Comparison of ENCODE assay signal across 19 cellular contexts in genomic region chr1:244011251-244011650, GRCh38. TPM values are rescaled to one million over a fixed set of nuclear protein-coding genes. Genes with fewer than 3 reads are reported as not detected.
DNase-seq lines count a peak whose midpoint lies in the region; ATAC-seq, FAIRE-seq and TF ChIP-seq lines count a peak whose summit lies in the region.
"Had no signal": no experiment of that assay in that cellular context is flagged by ENCODE, and none has a peak within 500 bp of the region (broad histone marks: within the 10 kb centered on the region; RNA-seq: fewer than 3 reads in every experiment).

No MANE protein-coding gene starts in this region.

- H3K4me3 ChIP-seq in H1 (ENCODE audit: extremely low read depth in 1 of 4, insufficient read depth in 2 of 4, low read depth in 3 of 4, low read length in 4 of 4), result no peak overlapping the region

- peak; percentile 21 for DNase-seq in NCI-H69 (lab: John Stamatoyannopoulos, UW)
- DNase-seq in H1 (ENCODE audit: low read depth in 1 of 2, low spot score in 2 of 2), result no peak
- DNase-seq in medulla oblongata (ENCODE audit: extremely low spot score), result peak; percentile 51
- DNase-seq in stimulated activated naive CD4-positive, alpha-beta T cell (lab: John Stamatoyannopoulos, UW), result no peak
- DNase-seq in activated CD8-positive, alpha-beta T cell treated with anti-CD3 and anti-CD28 coated beads for 36 hours, result no peak
- DNase-seq: activated B cell treated with CpG ODN at 0.5 μM for 24 hours; activated naive CD8-positive, alpha-beta T cell treated with anti-CD3 and anti-CD28 coated beads, Interleukin-2, amount 10 ng/mL, durations not matched to agents 7 days and 5 days; DMS 273 treated with DMSO at 0.1 percent for 48 hours; effector CD8-positive, alpha-beta T cell; GF-D8; HFFc6; Karpas-422; NCI-H1092 treated with DMSO at 0.1 percent for 48 hours; stimulated activated CD4-positive, alpha-beta T cell treated with anti-CD3 and anti-CD28 coated beads, Interleukin-4, amount 100 ng/mL, for 24 hours had no signal

- H3K23ac ChIP-seq in H1 (ENCODE audit: insufficient read length), result no peak overlapping the region

- no peaks in the 10 kb centered on the region for H3K79me1 ChIP-seq in H1 (ENCODE audit: low read depth, low read length)

- H4K8ac ChIP-seq in H1 (ENCODE audit: extremely low read depth, insufficient read depth, low read length), result no peak overlapping the region

- no peak overlapping the region for H4K5ac ChIP-seq in H1 (ENCODE audit: insufficient read length, low read depth, low read length)

- no peak overlapping the region for H2AFZ ChIP-seq in H1 (ENCODE audit: low read length)

- no peaks in the 10 kb centered on the region for H3K79me2 ChIP-seq in H1 (ENCODE audit: control insufficient read depth in 1 of 2, insufficient read depth in 2 of 2, low read length in 2 of 2)

- H3K9ac ChIP-seq in H1 (replicated peaks in 1 of 4; ENCODE audit: extremely low read depth in 1 of 4, low read depth in 3 of 4, low read length in 3 of 4), result no peak overlapping the region

- no peaks in the 10 kb centered on the region for H3K36me3 Mint-ChIP-seq in activated CD8-positive, alpha-beta T cell treated with anti-CD3 and anti-CD28 coated beads for 36 hours (ENCODE audit: low read depth)
- H3K36me3 Mint-ChIP-seq: activated naive CD8-positive, alpha-beta T cell treated with anti-CD3 and anti-CD28 coated beads, Interleukin-2, amount 10 ng/mL, durations not matched to agents 7 days and 5 days had no signal

- no peak overlapping the region for H3K18ac ChIP-seq in H1 (ENCODE audit: extremely low read depth, low read length)

- no peak overlapping the region for H3K4me3 Mint-ChIP-seq in activated CD8-positive, alpha-beta T cell treated with anti-CD3 and anti-CD28 coated beads for 36 hours
- H3K4me3 Mint-ChIP-seq: activated B cell treated with CpG ODN at 0.5 μM for 24 hours; activated naive CD8-positive, alpha-beta T cell treated with anti-CD3 and anti-CD28 coated beads, Interleukin-2, amount 10 ng/mL, durations not matched to agents 7 days and 5 days; HFFc6; T-helper 2 cell treated with Interferon-gamma antibody and Interleukin-4, amounts not matched to agents 5 μg/mL and 100 μg/mL, for 36 hours had no signal

- H3K4me1 Mint-ChIP-seq in activated CD8-positive, alpha-beta T cell treated with anti-CD3 and anti-CD28 coated beads for 36 hours (ENCODE audit: low read depth), result peaks cover 6% of the 10 kb centered on the region
- H3K4me1 Mint-ChIP-seq: activated B cell treated with CpG ODN at 0.5 μM for 24 hours; activated naive CD8-positive, alpha-beta T cell treated with anti-CD3 and anti-CD28 coated beads, Interleukin-2, amount 10 ng/mL, durations not matched to agents 7 days and 5 days had no signal

- no peak for TF ChIP-seq RAD21 in H1 (IDR thresholded peaks at IDR 0.05 in 1 of 2, conservative IDR thresholded peaks at IDR 0.05 in 1 of 2; ENCODE audit: low read depth in 2 of 2, low read length in 2 of 2)

- ATAC-seq in GM21786 (IDR thresholded peaks at IDR 0.05; ENCODE audit: unreplicated experiment), result no peak
- no peak for ATAC-seq in activated CD8-positive, alpha-beta T cell treated with anti-CD3 and anti-CD28 coated beads for 36 hours
- ATAC-seq in GM18517 (IDR thresholded peaks at IDR 0.05; ENCODE audit: unreplicated experiment), result no peak

- TF ChIP-seq POLR2A in H1 (IDR thresholded peaks at IDR 0.05; ENCODE audit: control extremely low read depth in 1 of 2, low read depth in 2 of 2, low read length in 2 of 2), result no peak

- no peak overlapping the region for H2AK5ac ChIP-seq in H1 (ENCODE audit: low read depth, low read length)

- FAIRE-seq in H1 (lab: Jason Lieb, UNC), result no peak
- FAIRE-seq: GM12891 had no signal

- H3K36me3 ChIP-seq in H1 (ENCODE audit: control insufficient read depth in 2 of 4, insufficient read depth in 4 of 4, low read length in 3 of 4), result no peaks in the 10 kb centered on the region

- CTCF ChIA-PET in H1 (lab: Charles Lee; ENCODE audit: partially characterized antibody), result interaction anchor here (0.9 to 1.2 kb wide), 3 partner anchors 13 to 261 kb away, joined by 3 to 4 read pairs (median 4); no protein-coding TSS in a partner anchor
- CTCF ChIA-PET in activated CD8-positive, alpha-beta T cell treated with anti-CD3 and anti-CD28 coated beads for 36 hours (lab: Charles Lee), result interaction anchor here (1.1 kb wide), 1 partner anchor 261 kb away, joined by 3 read pairs; no protein-coding TSS in a partner anchor

- no peaks in the 10 kb centered on the region for H3K23me2 ChIP-seq in H1 (ENCODE audit: low read depth, low read length)

- H3K9me3 ChIP-seq in H1 (ENCODE audit: insufficient read depth in 2 of 2, low read depth in 1 of 2, low read length in 1 of 2), result no peaks in the 10 kb centered on the region

- TF ChIP-seq EP300 in H1 (IDR thresholded peaks at IDR 0.05; ENCODE audit: borderline replicate concordance in 1 of 2, low read depth in 2 of 2, low read length in 2 of 2), result no peak

- no peak overlapping the region for H2BK5ac ChIP-seq in H1 (ENCODE audit: low read depth, low read length)

- H3K27ac ChIP-seq in H1 (ENCODE audit: low read depth, low read length), result no peak overlapping the region
- H3K27ac ChIP-seq: C4-2B had no signal

- intact Hi-C loops in activated CD8-positive, alpha-beta T cell treated with anti-CD3 and anti-CD28 coated beads for 36 hours (cut with micrococcal nuclease), result no loop called here

- H3K9me3 Mint-ChIP-seq in activated CD8-positive, alpha-beta T cell treated with anti-CD3 and anti-CD28 coated beads for 36 hours, result no peaks in the 10 kb centered on the region
- H3K9me3 Mint-ChIP-seq: activated B cell treated with CpG ODN at 0.5 μM for 24 hours; activated naive CD8-positive, alpha-beta T cell treated with anti-CD3 and anti-CD28 coated beads, Interleukin-2, amount 10 ng/mL, durations not matched to agents 7 days and 5 days; HFFc6; T-helper 2 cell treated with Interferon-gamma antibody and Interleukin-4, amounts not matched to agents 5 μg/mL and 100 μg/mL, for 36 hours had no signal

- no peak overlapping the region for H2BK20ac ChIP-seq in H1 (ENCODE audit: low read length)

- peak overlapping the region; percentile 21; a peak in 3 of 4 replicates for H3K4me2 ChIP-seq in H1 (ENCODE audit: insufficient read depth in 1 of 2, low read depth in 2 of 2, low read length in 2 of 2)

- H3K27me3 ChIP-seq in H1 (replicated peaks in 1 of 4; ENCODE audit: control insufficient read depth in 3 of 4, extremely low read depth in 1 of 4, insufficient read depth in 3 of 4, low read length in 3 of 4), result no peaks in the 10 kb centered on the region

- no peaks in the 10 kb centered on the region for H3K27me3 Mint-ChIP-seq in activated CD8-positive, alpha-beta T cell treated with anti-CD3 and anti-CD28 coated beads for 36 hours

- H3K14ac ChIP-seq in H1 (ENCODE audit: insufficient read length), result no peak overlapping the region

- H3K56ac ChIP-seq in H1 (replicated peaks; ENCODE audit: insufficient read length, low read depth, low read length), result no peak overlapping the region

- H4K91ac ChIP-seq in H1 (replicated peaks; ENCODE audit: insufficient read length, low read length), result no peak overlapping the region

- no peak for TF ChIP-seq CTCF in H1 (IDR thresholded peaks at IDR 0.05; ENCODE audit: control extremely low read depth in 1 of 3, insufficient read depth in 1 of 3, low read depth in 1 of 3, low read length in 3 of 3)
- no peak for TF ChIP-seq CTCF in activated CD8-positive, alpha-beta T cell treated with anti-CD3 and anti-CD28 coated beads for 36 hours (IDR thresholded peaks at IDR 0.05)

- H4K20me1 ChIP-seq in H1 (replicated peaks in 1 of 2; ENCODE audit: control insufficient read depth in 1 of 2, insufficient read depth in 2 of 2, low read length in 2 of 2), result no peaks in the 10 kb centered on the region

- H3K27ac Mint-ChIP-seq in activated CD8-positive, alpha-beta T cell treated with anti-CD3 and anti-CD28 coated beads for 36 hours, result no peak overlapping the region
- H3K27ac Mint-ChIP-seq: activated B cell treated with CpG ODN at 0.5 μM for 24 hours; activated naive CD8-positive, alpha-beta T cell treated with anti-CD3 and anti-CD28 coated beads, Interleukin-2, amount 10 ng/mL, durations not matched to agents 7 days and 5 days; HFFc6; T-helper 2 cell treated with Interferon-gamma antibody and Interleukin-4, amounts not matched to agents 5 μg/mL and 100 μg/mL, for 36 hours had no signal

- no peak overlapping the region for H2BK120ac ChIP-seq in H1 (replicated peaks; ENCODE audit: low read depth, low read length)

- H3K4ac ChIP-seq in H1 (replicated peaks; ENCODE audit: insufficient read length, low read depth, low read length), result no peak overlapping the region

- POLR2A ChIA-PET in H1 (lab: Charles Lee; ENCODE audit: partially characterized antibody), result no interaction called here
- POLR2A ChIA-PET in activated CD8-positive, alpha-beta T cell treated with anti-CD3 and anti-CD28 coated beads for 36 hours (lab: Charles Lee), result no interaction called here

- H2BK12ac ChIP-seq in H1 (ENCODE audit: low read depth, low read length), result no peak overlapping the region

- H3K4me1 ChIP-seq in H1 (replicated peaks in 1 of 4; ENCODE audit: control insufficient read depth in 3 of 4, insufficient read depth in 4 of 4, low read length in 3 of 4), result peaks cover 0 to 7% (median 5%) of the 10 kb centered on the region in 4 experiments; a peak in 4 of 7 replicates

- H2BK15ac ChIP-seq in H1 (ENCODE audit: low read length), result no peak overlapping the region

TF ChIP-seq in H1, 55 proteins besides CTCF, POLR2A, EP300 and RAD21 (continues in another document):
- TF ChIP-seq BACH1 (IDR thresholded peaks at IDR 0.05; ENCODE audit: low read length) (no peak), SAP30 (IDR thresholded peaks at IDR 0.05; ENCODE audit: insufficient read depth, insufficient replicate concordance, low read length) (no peak), CHD1 (IDR thresholded peaks at IDR 0.05; ENCODE audit: low read depth, low read length) (no peak), KDM5A (IDR thresholded peaks at IDR 0.05; ENCODE audit: low read length) (no peak), SP4 (IDR thresholded peaks at IDR 0.05; ENCODE audit: low read length) (no peak), RBBP5 (IDR thresholded peaks at IDR 0.05; ENCODE audit: borderline replicate concordance, low read depth, low read length) (no peak)

RNA-seq across cellular contexts. Expression of gene ZBTB18, which starts 39.8 kb away (rescaled TPM):
- 14.0 and 14.4 TPM in 2 replicates for total RNA-seq in H1 (2021; fragmentation: NEBNext Ultra II Directional; extraction: Animal tissue kit (Norgen Biotek cat#: 25700))
- 8.2 and 8.5 TPM in 2 replicates for polyA plus RNA-seq in H1 (2011; rRNA removed)
- polyA plus RNA-seq in H1 (2011; cell fraction: cytosol; rRNA removed), result 8.6 TPM
- polyA plus RNA-seq in H1 (2011; cell fraction: nucleus; rRNA removed), result 17.3 TPM
- polyA plus RNA-seq in H1 (2012, experiment 1 of 2), result 7.3 to 9.6 TPM (median 8.3 TPM) in 4 replicates
- 2.0 TPM for polyA plus RNA-seq in H1 (2012, experiment 2 of 2)
- 7.5 TPM for polyA plus RNA-seq in H1 (2013, experiment 1 of 2)
- 7.2 TPM for polyA plus RNA-seq in H1 (2013, experiment 2 of 2)
- 14.2 and 15.0 TPM in 2 replicates for polyA minus RNA-seq in H1 (2011; rRNA and poly(A)+ RNA removed)
- polyA minus RNA-seq in H1 (2011; cell fraction: cytosol; rRNA and poly(A)+ RNA removed), result 11.5 TPM
- polyA minus RNA-seq in H1 (2011; cell fraction: nucleus; rRNA and poly(A)+ RNA removed), result 8.1 TPM
- 1 to 10 TPM; 8.2 TPM for total RNA-seq in activated CD8-positive, alpha-beta T cell treated with anti-CD3 and anti-CD28 coated beads for 36 hours

Comparison
In these comparisons a context has a peak if more than half of its experiments do, and no peak if none do; other contexts are left out.
1. DNase-seq: peak in NCI-H69 (single experiment) and medulla oblongata (single experiment); none in H1 (0 of 2), stimulated activated naive CD4-positive, alpha-beta T cell (0 of 6) and activated CD8-positive, alpha-beta T cell treated with anti-CD3 and anti-CD28 coated beads for 36 hours (single experiment).